ENCODE assay signal across 10 cellular contexts in the genomic region with DNA sequence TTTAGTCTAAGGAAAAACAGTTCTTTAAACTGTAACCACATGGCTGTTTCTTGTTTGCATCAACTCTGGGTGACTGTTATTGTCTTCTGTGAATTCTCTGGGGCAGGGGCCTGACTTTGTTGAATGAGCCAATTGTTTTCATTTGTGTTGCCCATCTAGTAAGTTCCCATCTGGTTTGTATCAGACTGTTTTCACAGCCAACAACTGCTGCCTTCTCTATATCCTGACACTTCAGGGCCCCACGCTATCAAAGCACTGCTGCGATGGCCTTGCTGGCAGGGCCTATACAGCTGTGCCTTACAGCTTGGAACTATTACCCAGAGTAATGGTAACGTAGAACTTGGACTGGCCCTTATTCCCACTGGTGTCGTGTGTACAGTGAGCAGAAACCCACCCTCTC.
DNase-seq lines count a peak whose midpoint lies in the region; ATAC-seq and TF ChIP-seq lines count a peak whose summit lies in the region.
"Had no signal": no experiment of that assay in that cellular context is flagged by ENCODE, and none has a peak within 500 bp of the region (broad histone marks: within the 10 kb centered on the region; RNA-seq: fewer than 3 reads in every experiment).

No MANE protein-coding gene starts in this region.

- intact Hi-C loops in left ventricle myocardium superior (cut with micrococcal nuclease): no loop called here

- no peak overlapping the region for H3K9ac ChIP-seq in GM23248

- H3K4me1 ChIP-seq in GM23248 (ENCODE audit: insufficient read depth): peaks cover 10% of the 10 kb centered on the region

- DNase-seq in GM23248: peak; percentile 1
- DNase-seq in brain microvascular endothelial cell: peak; percentile 12
- DNase-seq in left ventricle myocardium superior: peak; percentile 33
- no peak for DNase-seq in progenitor cell of endocrine pancreas (ENCODE audit: low spot score, unreplicated experiment)
- DNase-seq in G401 (ENCODE audit: low spot score): no peak
- DNase-seq in AML-193 (lab: John Stamatoyannopoulos, UW): no peak
- no peak for DNase-seq in germinal center (ENCODE audit: low spot score)
- DNase-seq: activated T-cell treated with anti-CD3 and anti-CD28 coated beads, Interleukin-2, amount 50 U/mL, for 4 hours; naive thymus-derived CD8-positive, alpha-beta T cell had no signal

- no peak overlapping the region for H3K4me3 ChIP-seq in GM23248
- no peak overlapping the region for H3K4me3 ChIP-seq in brain microvascular endothelial cell (ENCODE audit: low read depth, low read length)

- H3K27me3 ChIP-seq in GM23248 (replicated peaks; ENCODE audit: insufficient read depth): no peaks in the 10 kb centered on the region
- no peaks in the 10 kb centered on the region for H3K27me3 ChIP-seq in brain microvascular endothelial cell (replicated peaks)

- H3K4me2 ChIP-seq in GM23248 (ENCODE audit: unreplicated experiment): no peak overlapping the region

- in situ Hi-C loops in GM23248 (cut with MboI): no loop called here
- in situ Hi-C loops in brain microvascular endothelial cell (cut with HindIII; ENCODE audit: low pct_ligation_motif_present, low sequenced_read_pairs): no loop called here
- in situ Hi-C loops in G401 (cut with HindIII; ENCODE audit: low sequenced_read_pairs): no loop called here

- H4K20me1 ChIP-seq in GM23248 (ENCODE audit: insufficient read depth): no peaks in the 10 kb centered on the region

- peaks cover 14% of the 10 kb centered on the region for H3F3A ChIP-seq in GM23248 (ENCODE audit: insufficient read depth)

- no peaks in the 10 kb centered on the region for H3K27me3 Mint-ChIP-seq in progenitor cell of endocrine pancreas
- H3K27me3 Mint-ChIP-seq: naive thymus-derived CD8-positive, alpha-beta T cell had no signal

- H3K4me3 Mint-ChIP-seq in progenitor cell of endocrine pancreas (ENCODE audit: low read depth): no peak overlapping the region
- H3K4me3 Mint-ChIP-seq: activated T-cell treated with anti-CD3 and anti-CD28 coated beads, Interleukin-2, amount 50 U/mL, for 4 hours; naive thymus-derived CD8-positive, alpha-beta T cell had no signal

- H3K36me3 ChIP-seq in GM23248 (ENCODE audit: low read depth) (no peaks in the 10 kb centered on the region), brain microvascular endothelial cell (replicated peaks) (no peaks in the 10 kb centered on the region)

- no peaks in the 10 kb centered on the region for H3K79me2 ChIP-seq in GM23248 (ENCODE audit: insufficient read depth)

- TF ChIP-seq CTCF in brain microvascular endothelial cell (IDR thresholded peaks at IDR 0.05; ENCODE audit: low read depth, low read length, missing control alignments): no peak
- no peak for TF ChIP-seq CTCF in progenitor cell of endocrine pancreas (IDR thresholded peaks at IDR 0.05; ENCODE audit: unreplicated experiment)

- ATAC-seq in left ventricle myocardium superior: peak; percentile 86
- ATAC-seq in GM21381 (IDR thresholded peaks at IDR 0.05; ENCODE audit: unreplicated experiment): no peak
- ATAC-seq: activated T-cell treated with anti-CD3 and anti-CD28 coated beads, Interleukin-2, amount 50 U/mL, for 4 hours; naive thymus-derived CD8-positive, alpha-beta T cell had no signal

- 54 to 60% methylated on average over 4 of the region's 4 CpGs for WGBS in GM23248 (ENCODE audit: low coverage in 1 of 2, low lambda C conversion rate in 2 of 2, missing lambda C conversion rate in 2 of 2), 2 experiments

- peaks cover 22% of the 10 kb centered on the region for H3K4me1 Mint-ChIP-seq in progenitor cell of endocrine pancreas (ENCODE audit: low read depth)

- H3K27ac ChIP-seq in GM23248: no peak overlapping the region
- peak overlapping the region; percentile 78 for H3K27ac ChIP-seq in brain microvascular endothelial cell

- 0 out of 2 replicates have a peak overlapping the region, but pooled peaks have one; percentile 4 for H2AFZ ChIP-seq in GM23248

- H3K36me3 Mint-ChIP-seq in progenitor cell of endocrine pancreas (ENCODE audit: insufficient read depth): no peaks in the 10 kb centered on the region

- H3K9me2 ChIP-seq in GM23248 (ENCODE audit: insufficient read depth): no peaks in the 10 kb centered on the region

- no peaks in the 10 kb centered on the region for H3K9me3 ChIP-seq in GM23248 (ENCODE audit: low read depth)

- peaks cover 12% of the 10 kb centered on the region for H3K9me3 Mint-ChIP-seq in progenitor cell of endocrine pancreas (ENCODE audit: low read depth)

- H3K27ac Mint-ChIP-seq in progenitor cell of endocrine pancreas: peak overlapping the region; percentile 51

Comparison
In these comparisons a context has a peak if more than half of its experiments do, and no peak if none do; other contexts are left out.
1. DNase-seq: peak in GM23248 (single experiment), brain microvascular endothelial cell (single experiment) and left ventricle myocardium superior (single experiment); none in progenitor cell of endocrine pancreas (single experiment), G401 (single experiment), AML-193 (0 of 2) and germinal center (single experiment).